Comparison of ENCODE assay signal across 1 cellular context in the genomic region with DNA sequence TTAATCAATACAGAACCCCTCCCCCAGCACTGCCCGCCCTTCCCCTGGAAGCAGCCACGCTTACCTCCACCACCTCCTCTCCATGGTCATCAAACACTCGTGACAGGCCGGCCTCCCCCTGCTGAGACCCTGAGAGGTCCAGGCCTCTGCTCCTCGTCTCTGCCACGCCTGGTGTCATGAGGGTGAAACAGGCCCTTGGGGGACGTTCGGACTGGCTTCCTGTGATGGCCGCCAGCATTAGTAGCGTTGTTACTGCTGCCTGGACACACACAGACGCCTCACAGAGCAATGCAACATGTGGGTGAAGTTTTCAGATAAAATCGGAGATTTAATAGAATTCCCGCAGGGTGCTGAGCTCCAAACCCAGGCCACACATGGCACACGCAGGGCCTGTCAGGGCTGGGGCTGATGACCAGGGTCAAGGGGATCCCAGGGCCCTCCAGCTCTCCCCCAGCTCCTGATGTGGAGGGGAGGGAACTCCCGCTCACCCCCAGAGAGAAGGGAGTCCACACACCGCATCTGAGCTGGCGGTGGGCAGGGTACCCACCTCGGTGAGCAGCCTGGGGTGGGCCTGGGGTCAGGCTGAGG.
TF ChIP-seq lines count a peak whose summit lies in the region.

No MANE protein-coding gene starts in this region.

TF ChIP-seq in K562, 482 proteins besides CTCF, POLR2A, EP300 and RAD21:
- TF ChIP-seq ZNF592 (IDR thresholded peaks at IDR 0.05) (0 out of 2 replicates have a peak, but pooled peaks have one; percentile 3), NFRKB (IDR thresholded peaks at IDR 0.05; ENCODE audit: low read depth) (no peak)
